Comparison of ENCODE assay signal across 19 cellular contexts in genomic region chr9:7816021-7816420, GRCh38.
"Had no signal": no experiment of that assay in that cellular context is flagged by ENCODE, and none has a peak within 500 bp of the region (broad histone marks: within the 10 kb centered on the region; RNA-seq: fewer than 3 reads in every experiment).

No MANE protein-coding gene starts in this region.

- H3K4me1 ChIP-seq: esophagus squamous epithelium, left ventricle myocardium inferior, lower lobe of right lung, parathyroid adenoma, right atrium auricular region had no signal

- DNase-seq: cortex of kidney; effector memory CD4-positive, alpha-beta T cell; esophagus squamous epithelium; foreskin fibroblast; immature natural killer cell; kidney; left cardiac atrium; left ventricle myocardium inferior; lower lobe of right lung; mesenchymal stem cell; midbrain; stimulated activated CD4-positive, alpha-beta T cell treated with anti-CD3 and anti-CD28 coated beads, Interleukin-2, amount 100 ng/mL, for 48 hours; stimulated activated naive CD4-positive, alpha-beta T cell treated with Interleukin-2 at 50 U/mL for 16 hours; trophoblast cell had no signal

- H2AFZ ChIP-seq: parathyroid adenoma had no signal

- ATAC-seq: left cardiac atrium; lower lobe of right lung; natural killer cell treated with Interleukin-12 subunit alpha and Interleukin-12 subunit beta and Interleukin-15 and Interleukin-18, amount 100 ng/mL, for 72 hours had no signal

- H3K27me3 ChIP-seq: esophagus squamous epithelium, right atrium auricular region had no signal

- FAIRE-seq: endometrium had no signal

- H3K79me2 ChIP-seq: parathyroid adenoma had no signal

- H3K27ac ChIP-seq: esophagus squamous epithelium, left ventricle myocardium inferior, lower lobe of right lung, parathyroid adenoma, right atrium auricular region had no signal

- H3K36me3 ChIP-seq: esophagus squamous epithelium, left ventricle myocardium inferior, lower lobe of right lung, right atrium auricular region had no signal

- H3K9me3 ChIP-seq: esophagus squamous epithelium, left ventricle myocardium inferior, lower lobe of right lung, right atrium auricular region had no signal

- H3K4me3 ChIP-seq: esophagus squamous epithelium, left ventricle myocardium inferior, lower lobe of right lung, right atrium auricular region, smooth muscle cell had no signal

- H3K9ac ChIP-seq: parathyroid adenoma had no signal

- H3K4me2 ChIP-seq: smooth muscle cell had no signal
